In genomic region chr22:30434775-30435315, GRCh38 we compare ENCODE assay signal across 15 cellular contexts. TPM values are rescaled to one million over a fixed set of nuclear protein-coding genes. Genes with fewer than 3 reads are reported as not detected.
DNase-seq lines count a peak whose midpoint lies in the region; ATAC-seq and TF ChIP-seq lines count a peak whose summit lies in the region.
"Had no signal": no experiment of that assay in that cellular context is flagged by ENCODE, and none has a peak within 500 bp of the region (broad histone marks: within the 10 kb centered on the region; RNA-seq: fewer than 3 reads in every experiment).

No MANE protein-coding gene starts in this region.

- H3K4me1 ChIP-seq in OCI-LY3 (ENCODE audit: low read length) = peaks cover 14% of the 10 kb centered on the region
- H3K4me1 ChIP-seq: foreskin keratinocyte, tibial nerve had no signal

- DNase-seq in activated CD4-positive, alpha-beta T cell treated with anti-CD3 and anti-CD28 coated beads, Interleukin-2, amount 10 ng/mL, durations not matched to agents 24 days and 14 days = no peak
- DNase-seq in activated CD4-positive, alpha-beta T cell treated with anti-CD3 and anti-CD28 coated beads for 4 hours = no peak
- no peak for DNase-seq in central memory CD8-positive, alpha-beta T cell (ENCODE audit: low spot score in 2 of 2)
- DNase-seq in stimulated activated effector memory CD8-positive, alpha-beta T cell treated with anti-CD3 and anti-CD28 coated beads, Interleukin-12 subunit alpha, Interleukin-12 subunit beta, amount 100 ng/mL, for 72 hours (ENCODE audit: low spot score in 2 of 2) = no peak
- DNase-seq: dorsolateral prefrontal cortex, foreskin keratinocyte, NCI-H1105 had no signal

- no peaks in the 10 kb centered on the region for H3K79me2 ChIP-seq in OCI-LY3 (ENCODE audit: low read length)

- peak overlapping the region; percentile 88 for H3K4me2 ChIP-seq in OCI-LY3 (ENCODE audit: low read length)

- H3K27ac Mint-ChIP-seq in activated CD4-positive, alpha-beta T cell treated with anti-CD3 and anti-CD28 coated beads, Interleukin-2, amount 10 ng/mL, durations not matched to agents 24 days and 14 days = peak overlapping the region; percentile 94
- H3K27ac Mint-ChIP-seq in central memory CD8-positive, alpha-beta T cell (ENCODE audit: low read depth) = peak overlapping the region; percentile 96
- peak overlapping the region; percentile 97 for H3K27ac Mint-ChIP-seq in stimulated activated effector memory CD8-positive, alpha-beta T cell treated with anti-CD3 and anti-CD28 coated beads, Interleukin-12 subunit alpha, Interleukin-12 subunit beta, amount 100 ng/mL, for 72 hours

- ATAC-seq in central memory CD8-positive, alpha-beta T cell (replicated peaks; ENCODE audit: extremely low read depth, poor library complexity, severe bottlenecking) = no peak
- no peak for ATAC-seq in stimulated activated effector memory CD8-positive, alpha-beta T cell treated with anti-CD3 and anti-CD28 coated beads, Interleukin-12 subunit alpha, Interleukin-12 subunit beta, amount 100 ng/mL, for 72 hours
- no peak for ATAC-seq in HG02884 (IDR thresholded peaks at IDR 0.05; ENCODE audit: unreplicated experiment)
- ATAC-seq in HG02588 (IDR thresholded peaks at IDR 0.05; ENCODE audit: unreplicated experiment) = no peak
- no peak for ATAC-seq in GM18858 (IDR thresholded peaks at IDR 0.05; ENCODE audit: unreplicated experiment)
- ATAC-seq: foreskin keratinocyte had no signal

- no peaks in the 10 kb centered on the region for H3K27me3 ChIP-seq in OCI-LY3 (ENCODE audit: low read depth, low read length)
- H3K27me3 ChIP-seq: dorsolateral prefrontal cortex, foreskin keratinocyte had no signal

- H2AFZ ChIP-seq in OCI-LY3 (ENCODE audit: low read depth, low read length) = no peak overlapping the region

- H3K27me3 Mint-ChIP-seq in activated CD4-positive, alpha-beta T cell treated with anti-CD3 and anti-CD28 coated beads, Interleukin-2, amount 10 ng/mL, durations not matched to agents 24 days and 14 days = peaks cover 3% of the 10 kb centered on the region
- peaks cover 21% of the 10 kb centered on the region for H3K27me3 Mint-ChIP-seq in central memory CD8-positive, alpha-beta T cell

- peak overlapping the region; percentile 48; the same call in 1 of the 2 replicates for H3K9ac ChIP-seq in OCI-LY3 (ENCODE audit: low read length)

- H3K36me3 Mint-ChIP-seq in activated CD4-positive, alpha-beta T cell treated with anti-CD3 and anti-CD28 coated beads, Interleukin-2, amount 10 ng/mL, durations not matched to agents 24 days and 14 days (ENCODE audit: low read depth) = peaks cover 20% of the 10 kb centered on the region
- peaks cover 15% of the 10 kb centered on the region for H3K36me3 Mint-ChIP-seq in central memory CD8-positive, alpha-beta T cell (ENCODE audit: insufficient read depth)
- peaks cover 10% of the 10 kb centered on the region for H3K36me3 Mint-ChIP-seq in stimulated activated effector memory CD8-positive, alpha-beta T cell treated with anti-CD3 and anti-CD28 coated beads, Interleukin-12 subunit alpha, Interleukin-12 subunit beta, amount 100 ng/mL, for 72 hours

- peak overlapping the region; percentile 79 for H3K4me3 Mint-ChIP-seq in activated CD4-positive, alpha-beta T cell treated with anti-CD3 and anti-CD28 coated beads, Interleukin-2, amount 10 ng/mL, durations not matched to agents 24 days and 14 days
- H3K4me3 Mint-ChIP-seq in central memory CD8-positive, alpha-beta T cell = peak overlapping the region; percentile 55
- H3K4me3 Mint-ChIP-seq in stimulated activated effector memory CD8-positive, alpha-beta T cell treated with anti-CD3 and anti-CD28 coated beads, Interleukin-12 subunit alpha, Interleukin-12 subunit beta, amount 100 ng/mL, for 72 hours = peak overlapping the region; percentile 78

- H3K4me1 Mint-ChIP-seq in activated CD4-positive, alpha-beta T cell treated with anti-CD3 and anti-CD28 coated beads, Interleukin-2, amount 10 ng/mL, durations not matched to agents 24 days and 14 days = peaks cover 19% of the 10 kb centered on the region
- peaks cover 18% of the 10 kb centered on the region for H3K4me1 Mint-ChIP-seq in central memory CD8-positive, alpha-beta T cell
- H3K4me1 Mint-ChIP-seq in stimulated activated effector memory CD8-positive, alpha-beta T cell treated with anti-CD3 and anti-CD28 coated beads, Interleukin-12 subunit alpha, Interleukin-12 subunit beta, amount 100 ng/mL, for 72 hours = peaks cover 23% of the 10 kb centered on the region

- peak overlapping the region; percentile 31 for H3K27ac ChIP-seq in OCI-LY3 (ENCODE audit: low read length)
- H3K27ac ChIP-seq: foreskin keratinocyte had no signal

- intact Hi-C loops in activated CD4-positive, alpha-beta T cell treated with anti-CD3 and anti-CD28 coated beads, Interleukin-2, amount 10 ng/mL, durations not matched to agents 24 days and 14 days (cut with micrococcal nuclease) = loop anchor here (1.0 kb wide), 1 partner anchor 9 kb away; no protein-coding TSS in a partner anchor

- H3K36me3 ChIP-seq in OCI-LY3 (replicated peaks; ENCODE audit: low read depth, low read length) = peaks cover 22% of the 10 kb centered on the region
- H3K36me3 ChIP-seq: tibial nerve had no signal

- H3K9me3 ChIP-seq in OCI-LY3 (ENCODE audit: insufficient read depth, low read length) = no peaks in the 10 kb centered on the region
- H3K9me3 ChIP-seq: tibial nerve had no signal

- peak overlapping the region; percentile 83 for H3K4me3 ChIP-seq in OCI-LY3 (ENCODE audit: low read length)
- H3K4me3 ChIP-seq: dorsolateral prefrontal cortex, tibial nerve had no signal

- peaks cover 20% of the 10 kb centered on the region for H3K9me3 Mint-ChIP-seq in activated CD4-positive, alpha-beta T cell treated with anti-CD3 and anti-CD28 coated beads, Interleukin-2, amount 10 ng/mL, durations not matched to agents 24 days and 14 days
- no peaks in the 10 kb centered on the region for H3K9me3 Mint-ChIP-seq in central memory CD8-positive, alpha-beta T cell
- peaks cover 7% of the 10 kb centered on the region for H3K9me3 Mint-ChIP-seq in stimulated activated effector memory CD8-positive, alpha-beta T cell treated with anti-CD3 and anti-CD28 coated beads, Interleukin-12 subunit alpha, Interleukin-12 subunit beta, amount 100 ng/mL, for 72 hours

- TF ChIP-seq CTCF in OCI-LY3 (IDR thresholded peaks at IDR 0.05; ENCODE audit: low read depth, low read length) = no peak

- no peaks in the 10 kb centered on the region for H4K20me1 ChIP-seq in OCI-LY3 (ENCODE audit: insufficient read depth, low read length)

RNA-seq across cellular contexts. Expression of gene MTFP1, which starts 9.3 kb away (rescaled TPM):
- 79.3 and 80.5 TPM in 2 replicates for total RNA-seq in activated CD4-positive, alpha-beta T cell treated with anti-CD3 and anti-CD28 coated beads, Interleukin-2, amount 10 ng/mL, durations not matched to agents 24 days and 14 days

RNA-seq across cellular contexts. Expression of gene SEC14L3, which starts 37.0 kb away (rescaled TPM):
- total RNA-seq in activated CD4-positive, alpha-beta T cell treated with anti-CD3 and anti-CD28 coated beads, Interleukin-2, amount 10 ng/mL, durations not matched to agents 24 days and 14 days = not detected in 2 replicates
- total RNA-seq: A172, foreskin keratinocyte, myocyte, SK-MEL-5, tibial nerve had no signal

RNA-seq across cellular contexts. Expression of gene SEC14L2, which starts 38.0 kb away (rescaled TPM):
- total RNA-seq in activated CD4-positive, alpha-beta T cell treated with anti-CD3 and anti-CD28 coated beads, Interleukin-2, amount 10 ng/mL, durations not matched to agents 24 days and 14 days = 25.1 and 26.7 TPM in 2 replicates

RNA-seq across cellular contexts. Expression of gene RNF215, which starts 47.6 kb away (rescaled TPM):
- 10.4 and 15.2 TPM in 2 replicates for total RNA-seq in activated CD4-positive, alpha-beta T cell treated with anti-CD3 and anti-CD28 coated beads, Interleukin-2, amount 10 ng/mL, durations not matched to agents 24 days and 14 days
